1 cellular context compared by ENCODE assay signal in the genomic region with DNA sequence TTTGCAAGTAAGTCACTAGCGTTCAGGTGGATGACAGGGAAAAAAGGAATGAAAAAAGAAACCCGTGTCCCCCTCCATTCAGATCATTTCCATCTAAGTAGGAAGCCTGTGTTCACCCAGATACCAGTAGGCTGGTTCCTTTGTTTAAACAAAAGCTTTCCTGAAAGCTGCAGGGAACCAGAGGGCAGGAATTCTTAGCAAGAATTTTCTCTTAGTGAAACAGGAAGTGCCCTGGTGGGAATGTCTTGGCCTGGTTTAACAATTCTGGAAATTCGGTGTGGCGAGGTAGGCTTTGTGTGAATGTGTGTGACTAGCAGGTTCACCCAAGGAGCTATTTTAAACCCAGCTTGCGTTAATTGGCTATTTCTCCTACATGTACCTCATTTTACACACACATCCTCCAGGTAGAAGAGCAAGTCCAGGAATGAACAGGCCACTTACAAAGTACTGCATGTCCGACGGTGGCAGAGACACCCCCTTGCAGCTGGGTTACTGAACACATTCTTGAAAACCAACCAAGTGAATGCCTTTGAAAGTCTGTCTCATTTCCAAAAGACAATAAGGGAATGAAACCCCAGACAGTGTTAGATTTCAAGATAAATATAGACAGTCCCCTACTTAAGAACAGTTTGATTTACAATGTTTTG.
TF ChIP-seq lines count a peak whose summit lies in the region.

No MANE protein-coding gene starts in this region.

TF ChIP-seq in HEK293, 187 proteins besides CTCF, POLR2A, EP300 and RAD21 (continued from another document):
- TF ChIP-seq, protein P1, sequence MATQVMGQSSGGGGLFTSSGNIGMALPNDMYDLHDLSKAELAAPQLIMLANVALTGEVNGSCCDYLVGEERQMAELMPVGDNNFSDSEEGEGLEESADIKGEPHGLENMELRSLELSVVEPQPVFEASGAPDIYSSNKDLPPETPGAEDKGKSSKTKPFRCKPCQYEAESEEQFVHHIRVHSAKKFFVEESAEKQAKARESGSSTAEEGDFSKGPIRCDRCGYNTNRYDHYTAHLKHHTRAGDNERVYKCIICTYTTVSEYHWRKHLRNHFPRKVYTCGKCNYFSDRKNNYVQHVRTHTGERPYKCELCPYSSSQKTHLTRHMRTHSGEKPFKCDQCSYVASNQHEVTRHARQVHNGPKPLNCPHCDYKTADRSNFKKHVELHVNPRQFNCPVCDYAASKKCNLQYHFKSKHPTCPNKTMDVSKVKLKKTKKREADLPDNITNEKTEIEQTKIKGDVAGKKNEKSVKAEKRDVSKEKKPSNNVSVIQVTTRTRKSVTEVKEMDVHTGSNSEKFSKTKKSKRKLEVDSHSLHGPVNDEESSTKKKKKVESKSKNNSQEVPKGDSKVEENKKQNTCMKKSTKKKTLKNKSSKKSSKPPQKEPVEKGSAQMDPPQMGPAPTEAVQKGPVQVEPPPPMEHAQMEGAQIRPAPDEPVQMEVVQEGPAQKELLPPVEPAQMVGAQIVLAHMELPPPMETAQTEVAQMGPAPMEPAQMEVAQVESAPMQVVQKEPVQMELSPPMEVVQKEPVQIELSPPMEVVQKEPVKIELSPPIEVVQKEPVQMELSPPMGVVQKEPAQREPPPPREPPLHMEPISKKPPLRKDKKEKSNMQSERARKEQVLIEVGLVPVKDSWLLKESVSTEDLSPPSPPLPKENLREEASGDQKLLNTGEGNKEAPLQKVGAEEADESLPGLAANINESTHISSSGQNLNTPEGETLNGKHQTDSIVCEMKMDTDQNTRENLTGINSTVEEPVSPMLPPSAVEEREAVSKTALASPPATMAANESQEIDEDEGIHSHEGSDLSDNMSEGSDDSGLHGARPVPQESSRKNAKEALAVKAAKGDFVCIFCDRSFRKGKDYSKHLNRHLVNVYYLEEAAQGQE (tag by site-specific recombination; IDR thresholded peaks at IDR 0.05) = no peak
